In genomic region chr22:40224702-40225101, GRCh38 we compare ENCODE assay signal across 16 cellular contexts. TPM values are rescaled to one million over a fixed set of nuclear protein-coding genes. Genes with fewer than 3 reads are reported as not detected.
DNase-seq lines count a peak whose midpoint lies in the region; ATAC-seq and TF ChIP-seq lines count a peak whose summit lies in the region.
"Had no signal": no experiment of that assay in that cellular context is flagged by ENCODE, and none has a peak within 500 bp of the region (broad histone marks: within the 10 kb centered on the region; RNA-seq: fewer than 3 reads in every experiment).

No MANE protein-coding gene starts in this region.

- H3K4me3 Mint-ChIP-seq in CD4-positive, CD25-positive, alpha-beta regulatory T cell: peak overlapping the region in 2 of 4 donors; percentile 7 to 63
- H3K4me3 Mint-ChIP-seq in activated B cell treated with CpG ODN at 0.5 μM for 24 hours: no peak overlapping the region
- H3K4me3 Mint-ChIP-seq in activated naive CD8-positive, alpha-beta T cell: peak overlapping the region; percentile 66
- H3K4me3 Mint-ChIP-seq in progenitor cell of endocrine pancreas (ENCODE audit: low read depth): no peak overlapping the region
- H3K4me3 Mint-ChIP-seq: endodermal cell had no signal

- peaks cover 2% of the 10 kb centered on the region for H3K79me1 ChIP-seq in neuronal stem cell (ENCODE audit: low read depth, low read length)

- peak overlapping the region; percentile 34 for H3K27ac ChIP-seq in CD4-positive, CD25-positive, alpha-beta regulatory T cell (ENCODE audit: insufficient read depth, low read length, poor library complexity, severe bottlenecking)
- H3K27ac ChIP-seq in neuronal stem cell (replicated peaks; ENCODE audit: low read length): no peak overlapping the region
- H3K27ac ChIP-seq: gastroesophageal sphincter, GM23248 had no signal

- no peaks in the 10 kb centered on the region for H3K27me3 Mint-ChIP-seq in CD4-positive, CD25-positive, alpha-beta regulatory T cell
- no peaks in the 10 kb centered on the region for H3K27me3 Mint-ChIP-seq in activated B cell treated with CpG ODN at 0.5 μM for 24 hours
- no peaks in the 10 kb centered on the region for H3K27me3 Mint-ChIP-seq in activated naive CD8-positive, alpha-beta T cell
- no peaks in the 10 kb centered on the region for H3K27me3 Mint-ChIP-seq in progenitor cell of endocrine pancreas

- no peak for DNase-seq in CD4-positive, CD25-positive, alpha-beta regulatory T cell
- DNase-seq in activated B cell treated with CpG ODN at 0.5 μM for 24 hours (no peak), progenitor cell of endocrine pancreas (ENCODE audit: low spot score, unreplicated experiment) (no peak), anterior cingulate cortex (lab: John Stamatoyannopoulos, UW) (no peak), mesenteric fat pad (ENCODE audit: low spot score) (no peak), NCI-H446 (lab: John Stamatoyannopoulos, UW) (no peak), neuronal stem cell (ENCODE audit: low spot score) (no peak)
- DNase-seq: DND-41, endodermal cell, GM23248, kidney, NCI-H1105, NCI-H524, SHP77 had no signal

- CTCF ChIA-PET in activated B cell treated with CpG ODN at 0.5 μM for 24 hours (lab: Charles Lee): no interaction called here

- no peak overlapping the region for H2BK15ac ChIP-seq in neuronal stem cell (ENCODE audit: low read length)

- intact Hi-C loops in activated B cell treated with CpG ODN at 0.5 μM for 24 hours (cut with micrococcal nuclease): no loop called here

- H3K4me1 Mint-ChIP-seq in CD4-positive, CD25-positive, alpha-beta regulatory T cell: peaks cover 26 to 70% (median 57%) of the 10 kb centered on the region in 4 donors
- H3K4me1 Mint-ChIP-seq in activated B cell treated with CpG ODN at 0.5 μM for 24 hours (peaks cover 36% of the 10 kb centered on the region), progenitor cell of endocrine pancreas (ENCODE audit: low read depth) (peaks cover 32% of the 10 kb centered on the region)
- peaks cover 63% of the 10 kb centered on the region for H3K4me1 Mint-ChIP-seq in activated naive CD8-positive, alpha-beta T cell (ENCODE audit: low read depth)

- no peaks in the 10 kb centered on the region for H3K9me3 ChIP-seq in CD4-positive, CD25-positive, alpha-beta regulatory T cell (ENCODE audit: control insufficient read depth in 2 of 2, low read length in 2 of 2)
- peaks cover 0 to 2% of the 10 kb centered on the region in 2 donors for H3K9me3 ChIP-seq in neuronal stem cell (replicated peaks in 1 of 2; ENCODE audit: control insufficient read depth in 2 of 2, insufficient read depth in 1 of 2, low read depth in 1 of 2, low read length in 2 of 2)
- H3K9me3 ChIP-seq: gastroesophageal sphincter had no signal

- H3K4me3 ChIP-seq in CD4-positive, CD25-positive, alpha-beta regulatory T cell (ENCODE audit: low read depth, low read length): peak overlapping the region; percentile 55
- H3K4me3 ChIP-seq in neuronal stem cell (ENCODE audit: low read length in 2 of 2): no peak overlapping the region
- H3K4me3 ChIP-seq: gastroesophageal sphincter, GM23248 had no signal

- no peak overlapping the region for H3K23ac ChIP-seq in neuronal stem cell (ENCODE audit: low read depth, low read length, poor library complexity)

- H4K8ac ChIP-seq in neuronal stem cell (ENCODE audit: low read depth, low read length): no peak overlapping the region

- H3K9me3 Mint-ChIP-seq in CD4-positive, CD25-positive, alpha-beta regulatory T cell: no peaks in the 10 kb centered on the region
- H3K9me3 Mint-ChIP-seq in activated B cell treated with CpG ODN at 0.5 μM for 24 hours: no peaks in the 10 kb centered on the region
- H3K9me3 Mint-ChIP-seq in activated naive CD8-positive, alpha-beta T cell (ENCODE audit: low read depth): no peaks in the 10 kb centered on the region
- H3K9me3 Mint-ChIP-seq in progenitor cell of endocrine pancreas (ENCODE audit: low read depth): peaks cover 1% of the 10 kb centered on the region
- H3K9me3 Mint-ChIP-seq: endodermal cell had no signal

- H3K9ac ChIP-seq in neuronal stem cell (ENCODE audit: low read depth, low read length, poor library complexity): no peak overlapping the region
- H3K9ac ChIP-seq: GM23248 had no signal

- WGBS in neuronal stem cell (ENCODE audit: extremely low coverage in 2 of 2, insufficient read length in 2 of 2, insufficient replicate concordance in 1 of 2), 2 donors: no CpG with 5 or more reads among the region's 6 CpGs

- H3K4me2 ChIP-seq in neuronal stem cell (ENCODE audit: insufficient read depth, low read length, poor library complexity, severe bottlenecking): no peak overlapping the region

- H3K36me3 ChIP-seq in CD4-positive, CD25-positive, alpha-beta regulatory T cell (ENCODE audit: control insufficient read depth, insufficient read depth, low read length): peaks cover 9% of the 10 kb centered on the region
- peaks cover 0 to 40% of the 10 kb centered on the region in 2 donors for H3K36me3 ChIP-seq in neuronal stem cell (replicated peaks in 1 of 2; ENCODE audit: control insufficient read depth in 2 of 2, insufficient read depth in 2 of 2, low read length in 2 of 2)

- H3K18ac ChIP-seq in neuronal stem cell (ENCODE audit: low read length): no peak overlapping the region

- H3K4ac ChIP-seq in neuronal stem cell (ENCODE audit: low read length): no peak overlapping the region

- ATAC-seq in CD4-positive, CD25-positive, alpha-beta regulatory T cell (ENCODE audit: low read depth in 2 of 2): peak; percentile 88 to 95
- no peak for ATAC-seq in activated B cell treated with CpG ODN at 0.5 μM for 24 hours (ENCODE audit: low read depth)
- ATAC-seq: gastroesophageal sphincter had no signal

- no peak overlapping the region for H2AFZ ChIP-seq in neuronal stem cell (ENCODE audit: low read length)
- H2AFZ ChIP-seq: GM23248 had no signal

- no peak overlapping the region for H4K91ac ChIP-seq in neuronal stem cell (ENCODE audit: low read depth, low read length, poor library complexity)

- H2BK12ac ChIP-seq in neuronal stem cell (ENCODE audit: low read length): no peak overlapping the region

- POLR2A ChIA-PET in activated B cell treated with CpG ODN at 0.5 μM for 24 hours (lab: Charles Lee): interaction anchor here (1.2 kb wide), 1 partner anchor 181 kb away, joined by 4 read pairs; no protein-coding TSS in a partner anchor

- no peaks in the 10 kb centered on the region for H3K27me3 ChIP-seq in CD4-positive, CD25-positive, alpha-beta regulatory T cell (ENCODE audit: control insufficient read depth, insufficient read depth, low read length)
- no peaks in the 10 kb centered on the region for H3K27me3 ChIP-seq in neuronal stem cell (ENCODE audit: control insufficient read depth in 3 of 3, insufficient read depth in 3 of 3, low read depth in 1 of 3, low read length in 3 of 3)
- H3K27me3 ChIP-seq: gastroesophageal sphincter had no signal

- no peak for TF ChIP-seq CTCF in activated B cell treated with CpG ODN at 0.5 μM for 24 hours (IDR thresholded peaks at IDR 0.05)
- TF ChIP-seq CTCF in progenitor cell of endocrine pancreas (IDR thresholded peaks at IDR 0.05; ENCODE audit: unreplicated experiment): no peak

- no peak overlapping the region for H2AK5ac ChIP-seq in neuronal stem cell (ENCODE audit: low read depth, low read length)

- H3K36me3 Mint-ChIP-seq in CD4-positive, CD25-positive, alpha-beta regulatory T cell: peaks cover 22% of the 10 kb centered on the region
- H3K36me3 Mint-ChIP-seq in activated B cell treated with CpG ODN at 0.5 μM for 24 hours (ENCODE audit: low read depth) (peaks cover 39% of the 10 kb centered on the region), progenitor cell of endocrine pancreas (ENCODE audit: insufficient read depth) (peaks cover 5% of the 10 kb centered on the region)
- peaks cover 4% of the 10 kb centered on the region for H3K36me3 Mint-ChIP-seq in activated naive CD8-positive, alpha-beta T cell

- no peak overlapping the region for H3K14ac ChIP-seq in neuronal stem cell (ENCODE audit: low read length)

- no peak overlapping the region for H2BK120ac ChIP-seq in neuronal stem cell (ENCODE audit: low read depth, low read length)

- H3K4me1 ChIP-seq in CD4-positive, CD25-positive, alpha-beta regulatory T cell (ENCODE audit: control insufficient read depth, insufficient read depth, low read length, poor library complexity, severe bottlenecking): peaks cover 26% of the 10 kb centered on the region
- peaks cover 0 to 10% of the 10 kb centered on the region in 2 donors for H3K4me1 ChIP-seq in neuronal stem cell (ENCODE audit: control insufficient read depth in 2 of 2, insufficient read depth in 1 of 2, low read depth in 1 of 2, low read length in 2 of 2)

- H2BK5ac ChIP-seq in neuronal stem cell (ENCODE audit: low read length): no peak overlapping the region

- H3K27ac Mint-ChIP-seq in CD4-positive, CD25-positive, alpha-beta regulatory T cell: peak overlapping the region; percentile 82 to 90 (median 85)
- H3K27ac Mint-ChIP-seq in activated B cell treated with CpG ODN at 0.5 μM for 24 hours: peak overlapping the region; percentile 13
- peak overlapping the region; percentile 96 for H3K27ac Mint-ChIP-seq in activated naive CD8-positive, alpha-beta T cell
- peak overlapping the region; percentile 35 for H3K27ac Mint-ChIP-seq in progenitor cell of endocrine pancreas
- H3K27ac Mint-ChIP-seq: endodermal cell had no signal

RNA-seq across cellular contexts. Expression of gene TNRC6B, which starts 47.0 kb away (rescaled TPM):
- total RNA-seq in CD4-positive, CD25-positive, alpha-beta regulatory T cell: 144 TPM
- polyA plus RNA-seq in CD4-positive, CD25-positive, alpha-beta regulatory T cell: 10 to 100 TPM; 50.6 to 79.7 (median 65.1) TPM
- total RNA-seq in activated B cell treated with CpG ODN at 0.5 μM for 24 hours: 84.6 and 95.2 TPM in 2 replicates
- total RNA-seq in progenitor cell of endocrine pancreas: 65.8 and 73.2 TPM in 2 replicates
- total RNA-seq in mesenteric fat pad: 37.4 TPM
- 7.1 TPM for polyA plus RNA-seq in neuronal stem cell (2013, experiment 1 of 2)
- polyA plus RNA-seq in neuronal stem cell (2013, experiment 2 of 2): 8.5 TPM

Comparison
In these comparisons a context has a peak if more than half of its experiments do, and no peak if none do; other contexts are left out.
1. H3K27ac Mint-ChIP-seq: peak in every context shown above with its lines; median percentile 96 in activated naive CD8-positive, alpha-beta T cell; 85 in CD4-positive, CD25-positive, alpha-beta regulatory T cell; 35 in progenitor cell of endocrine pancreas; 13 in activated B cell treated with CpG ODN at 0.5 μM for 24 hours.